15 cellular contexts compared by ENCODE assay signal in the genomic region with DNA sequence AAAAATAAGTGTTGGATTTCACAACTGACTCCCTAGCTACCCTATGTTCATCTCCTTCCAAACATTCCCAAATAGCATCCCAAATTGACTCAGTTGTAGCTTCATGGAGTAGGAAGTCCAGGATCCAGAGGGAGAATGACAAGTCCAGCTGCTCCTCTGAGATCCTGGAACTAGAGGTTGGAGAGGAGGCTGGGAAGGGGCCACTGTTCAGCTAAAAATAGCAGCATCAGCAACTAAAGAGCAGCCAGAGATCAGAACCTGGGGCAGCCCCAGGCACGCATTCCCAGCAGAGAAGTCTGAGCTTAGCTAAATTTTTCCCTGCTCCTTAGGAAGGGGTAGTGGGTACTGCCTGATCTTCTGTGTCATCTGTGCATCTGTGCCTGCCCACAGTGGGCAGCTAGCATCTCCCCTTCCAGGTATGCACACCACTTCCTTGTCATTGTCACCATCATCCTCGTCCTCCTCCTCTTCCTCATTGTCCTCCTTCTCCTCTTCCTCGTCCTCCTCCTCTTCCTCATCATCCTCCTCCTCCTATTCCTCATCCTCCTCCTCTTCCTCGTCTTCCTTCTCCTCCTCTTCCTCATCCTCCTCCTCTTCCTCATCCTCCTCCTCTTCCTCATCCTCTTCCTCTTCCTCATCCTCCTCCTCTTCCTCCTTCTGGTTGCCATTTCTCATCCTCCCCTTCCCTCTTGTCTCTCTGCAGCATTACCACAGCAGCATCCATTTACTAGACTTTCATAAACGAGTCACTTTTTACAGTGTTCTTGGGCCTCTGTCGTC.
A peak's percentile ranks its signal among the peaks of the same experiment; 100 is the strongest.
DNase-seq lines count a peak whose midpoint lies in the region; ATAC-seq, FAIRE-seq and TF ChIP-seq lines count a peak whose summit lies in the region.
"Had no signal": no experiment of that assay in that cellular context is flagged by ENCODE, and none has a peak within 500 bp of the region (broad histone marks: within the 10 kb centered on the region; RNA-seq: fewer than 3 reads in every experiment).

No MANE protein-coding gene starts in this region.

- H3K4me1 Mint-ChIP-seq in CD4-positive, alpha-beta memory T cell, result no peaks in the 10 kb centered on the region
- H3K4me1 Mint-ChIP-seq: CD14-positive monocyte; CD8-positive, alpha-beta memory T cell had no signal

- H3K9ac ChIP-seq in HepG2 (ENCODE audit: insufficient read depth, low read depth, low read length), result no peak overlapping the region
- H3K9ac ChIP-seq: GM23248 had no signal

- H3K79me2 ChIP-seq in HepG2 (ENCODE audit: insufficient read depth, low read length), result no peaks in the 10 kb centered on the region

- TF ChIP-seq EP300 in HepG2 (IDR thresholded peaks at IDR 0.05; ENCODE audit: low read depth in 2 of 2, low read length in 2 of 2) (no peak), HepG2 (CRISPR knock-in tag; IDR thresholded peaks at IDR 0.05; ENCODE audit: borderline replicate concordance) (no peak)

- TF ChIP-seq RAD21 in HepG2 (CRISPR knock-in tag; IDR thresholded peaks at IDR 0.05), result no peak

- CTCF ChIA-PET in HepG2 (lab: Yijun Ruan, JAX; ENCODE audit: low intra/inter-chr PET ratio, low total read pairs), result no interaction called here
- CTCF ChIA-PET in CD4-positive, alpha-beta memory T cell (lab: Charles Lee; ENCODE audit: partially characterized antibody), result no interaction called here

- H3K9me3 ChIP-seq in HepG2 (ENCODE audit: low read length) (no peaks in the 10 kb centered on the region), right lobe of liver (no peaks in the 10 kb centered on the region), ascending aorta (no peaks in the 10 kb centered on the region)
- no peaks in the 10 kb centered on the region for H3K9me3 ChIP-seq in CD4-positive, alpha-beta memory T cell (ENCODE audit: control insufficient read depth in 1 of 2, low read length in 2 of 2)
- H3K9me3 ChIP-seq: Caco-2 had no signal

- H3K36me3 Mint-ChIP-seq in CD4-positive, alpha-beta memory T cell, result no peaks in the 10 kb centered on the region
- H3K36me3 Mint-ChIP-seq: CD14-positive monocyte; CD8-positive, alpha-beta memory T cell had no signal

- H3K27me3 ChIP-seq in HepG2 (ENCODE audit: control insufficient read depth in 1 of 2, insufficient read depth in 2 of 2, low read length in 2 of 2) (no peaks in the 10 kb centered on the region), right lobe of liver (no peaks in the 10 kb centered on the region), ascending aorta (no peaks in the 10 kb centered on the region)
- H3K27me3 ChIP-seq in CD4-positive, alpha-beta memory T cell (ENCODE audit: insufficient read depth, low read length), result no peaks in the 10 kb centered on the region

- H3K4me1 ChIP-seq in HepG2 (ENCODE audit: insufficient read depth, low read length), result no peaks in the 10 kb centered on the region
- no peaks in the 10 kb centered on the region for H3K4me1 ChIP-seq in right lobe of liver
- H3K4me1 ChIP-seq in ascending aorta, result peaks cover 17 to 50% of the 10 kb centered on the region in 2 donors
- H3K4me1 ChIP-seq in CD4-positive, alpha-beta memory T cell (ENCODE audit: insufficient read depth, low read length), result no peaks in the 10 kb centered on the region
- H3K4me1 ChIP-seq: Caco-2 had no signal

- ATAC-seq in HepG2 (no peak), right lobe of liver (no peak)

- no TSS peak for BruUV-seq in HepG2 (replicated peaks; lab: Mats Ljungman, UMichigan)

- DNase-seq in HepG2 (ENCODE audit: low spot score), result no peak
- DNase-seq in right lobe of liver, result no peak
- no peak for DNase-seq in ascending aorta (ENCODE audit: low spot score in 2 of 2)
- DNase-seq in myocyte (ENCODE audit: low read depth), result peak; percentile 12
- DNase-seq in urothelium cell line (ENCODE audit: low spot score), result no peak
- no peak for DNase-seq in activated CD4-positive, alpha-beta T cell treated with anti-CD3 and anti-CD28 coated beads, Interleukin-2, amount 50 U/mL, for 4 hours
- no peak for DNase-seq in CD4-positive, alpha-beta memory T cell
- DNase-seq in NCI-H446 (lab: John Stamatoyannopoulos, UW), result no peak
- DNase-seq: Caco-2; CD8-positive, alpha-beta memory T cell; DMS53; GM23248; H7 had no signal

- H3K4me3 ChIP-seq in HepG2 (replicated peaks in 1 of 3; ENCODE audit: insufficient read depth in 1 of 3, low read depth in 2 of 3, low read length in 3 of 3) (no peak overlapping the region), right lobe of liver (no peak overlapping the region), ascending aorta (no peak overlapping the region)
- no peak overlapping the region for H3K4me3 ChIP-seq in CD4-positive, alpha-beta memory T cell (ENCODE audit: low read length in 2 of 2)
- H3K4me3 ChIP-seq: GM23248 had no signal

- H3K27ac ChIP-seq in HepG2 (ENCODE audit: extremely low read length, insufficient read depth, low read length) (no peak overlapping the region), right lobe of liver (no peak overlapping the region), ascending aorta (peak overlapping the region; percentile 41 to 56)
- H3K27ac ChIP-seq in CD4-positive, alpha-beta memory T cell (ENCODE audit: low read depth, low read length), result no peak overlapping the region
- H3K27ac ChIP-seq: GM23248 had no signal

- 1% methylated on average over 5 of the region's 6 CpGs for WGBS in HepG2 (ENCODE audit: low lambda C conversion rate)
- 55% methylated on average over 5 of the region's 6 CpGs for WGBS in right lobe of liver (ENCODE audit: insufficient coverage, low coverage, low lambda C conversion rate, missing lambda C conversion rate)

- H3K36me3 ChIP-seq in HepG2 (replicated peaks in 1 of 2; ENCODE audit: control insufficient read depth in 1 of 2, insufficient read depth in 2 of 2, low read length in 2 of 2) (no peaks in the 10 kb centered on the region), right lobe of liver (no peaks in the 10 kb centered on the region), ascending aorta (no peaks in the 10 kb centered on the region)
- no peaks in the 10 kb centered on the region for H3K36me3 ChIP-seq in CD4-positive, alpha-beta memory T cell (ENCODE audit: insufficient read depth, low read length)

- TF ChIP-seq POLR2A in HepG2 (IDR thresholded peaks at IDR 0.05; ENCODE audit: insufficient read depth in 1 of 2, low read depth in 2 of 2, low read length in 2 of 2), result no peak
- no peak for TF ChIP-seq POLR2A in right lobe of liver (IDR thresholded peaks at IDR 0.05)

- intact Hi-C loops in HepG2 (cut with micrococcal nuclease; ENCODE audit: unreplicated experiment), result no loop called here
- intact Hi-C loops in right lobe of liver (cut with DNase I), result no loop called here
- intact Hi-C loops in ascending aorta (cut with DNase I), result no loop called here
- intact Hi-C loops in CD4-positive, alpha-beta memory T cell (cut with micrococcal nuclease), result no loop called here

- H3K27me3 Mint-ChIP-seq in CD4-positive, alpha-beta memory T cell, result peaks cover 4 to 7% of the 10 kb centered on the region in 2 donors

- no peak for FAIRE-seq in HepG2 (lab: Jason Lieb, UNC)
- FAIRE-seq in urothelium cell line (lab: Jason Lieb, UNC), result peak; percentile 90
- FAIRE-seq: HTR-8/SVneo had no signal

- no peaks in the 10 kb centered on the region for H3K9me3 Mint-ChIP-seq in CD4-positive, alpha-beta memory T cell
- H3K9me3 Mint-ChIP-seq: CD8-positive, alpha-beta memory T cell had no signal

- no peaks in the 10 kb centered on the region for H4K20me1 ChIP-seq in HepG2 (ENCODE audit: insufficient read depth, low read length)

- no peak overlapping the region for H3K4me3 Mint-ChIP-seq in CD4-positive, alpha-beta memory T cell
- H3K4me3 Mint-ChIP-seq: CD14-positive monocyte; CD8-positive, alpha-beta memory T cell had no signal

- H2AFZ ChIP-seq in HepG2 (ENCODE audit: low read length), result no peak overlapping the region
- H2AFZ ChIP-seq: GM23248 had no signal

- H3K4me2 ChIP-seq in HepG2 (ENCODE audit: low read depth, low read length), result no peak overlapping the region

- no peak overlapping the region for H3K27ac Mint-ChIP-seq in CD4-positive, alpha-beta memory T cell
- H3K27ac Mint-ChIP-seq: CD8-positive, alpha-beta memory T cell had no signal

- POLR2A ChIA-PET in HepG2 (lab: Yijun Ruan, JAX), result no interaction called here
- POLR2A ChIA-PET in CD4-positive, alpha-beta memory T cell (lab: Charles Lee; ENCODE audit: partially characterized antibody), result no interaction called here

- TF ChIP-seq CTCF in HepG2 (CRISPR knock-in tag; IDR thresholded peaks at IDR 0.05) (no peak), right lobe of liver (IDR thresholded peaks at IDR 0.05) (no peak), ascending aorta (IDR thresholded peaks at IDR 0.05) (no peak)

- in situ Hi-C loops in HepG2 (cut with HindIII; ENCODE audit: extremely low pct_ligation_motif_present, low pct_unique_long_range_greater_than_20kb), result no loop called here

TF ChIP-seq in HepG2, 621 proteins besides CTCF, POLR2A, EP300 and RAD21 (continues in another document):
- no peak for TF ChIP-seq NRL (CRISPR knock-in tag; IDR thresholded peaks at IDR 0.05; ENCODE audit: borderline replicate concordance)

Comparison
In these comparisons a context has a peak if more than half of its experiments do, and no peak if none do; other contexts are left out.
1. H3K27ac ChIP-seq: peak in ascending aorta (2 of 2); none in HepG2 (single experiment), right lobe of liver (0 of 3) and CD4-positive, alpha-beta memory T cell (single experiment).